ENCODE assay signal across 9 cellular contexts in genomic region chr10:90858489-90858968, GRCh38. TPM values are rescaled to one million over a fixed set of nuclear protein-coding genes. Genes with fewer than 3 reads are reported as not detected.
DNase-seq lines count a peak whose midpoint lies in the region; ATAC-seq, FAIRE-seq and TF ChIP-seq lines count a peak whose summit lies in the region.
"Had no signal": no experiment of that assay in that cellular context is flagged by ENCODE, and none has a peak within 500 bp of the region (broad histone marks: within the 10 kb centered on the region; RNA-seq: fewer than 3 reads in every experiment).

No MANE protein-coding gene starts in this region.

- peaks cover 8% of the 10 kb centered on the region for H3F3A ChIP-seq in smooth muscle cell (ENCODE audit: low read depth)

- CTCF ChIA-PET in activated CD8-positive, alpha-beta T cell treated with anti-CD3 and anti-CD28 coated beads for 36 hours (lab: Charles Lee) = interaction anchor here (0.9 to 1.4 kb wide), 2 partner anchors 12 to 13 kb away, joined by 4 to 6 read pairs; partner anchors contain the start of gene RPP30

- intact Hi-C loops in activated CD8-positive, alpha-beta T cell treated with anti-CD3 and anti-CD28 coated beads for 36 hours (cut with micrococcal nuclease) = loop anchor here (5.0 kb wide), 1 partner anchor 106 kb away; no protein-coding TSS in a partner anchor

- no peaks in the 10 kb centered on the region for H4K20me1 ChIP-seq in smooth muscle cell (ENCODE audit: low read depth)

- H3K79me2 ChIP-seq in smooth muscle cell (ENCODE audit: low read depth) = peaks cover 9% of the 10 kb centered on the region

- peak overlapping the region; percentile 60 for H3K9ac ChIP-seq in smooth muscle cell (ENCODE audit: low read depth)

- no peak for ATAC-seq in activated CD8-positive, alpha-beta T cell treated with anti-CD3 and anti-CD28 coated beads for 36 hours
- no peak for ATAC-seq in GM18517 (IDR thresholded peaks at IDR 0.05; ENCODE audit: unreplicated experiment)

- peak overlapping the region; percentile 87 for H3K4me3 Mint-ChIP-seq in HFFc6
- H3K4me3 Mint-ChIP-seq in activated CD8-positive, alpha-beta T cell treated with anti-CD3 and anti-CD28 coated beads for 36 hours = peak overlapping the region; percentile 74

- no peaks in the 10 kb centered on the region for H3K36me3 Mint-ChIP-seq in HFFc6 (ENCODE audit: low read depth)
- H3K36me3 Mint-ChIP-seq in activated CD8-positive, alpha-beta T cell treated with anti-CD3 and anti-CD28 coated beads for 36 hours (ENCODE audit: low read depth) = no peaks in the 10 kb centered on the region

- H3K4me3 ChIP-seq in iPS DF 6.9 (ENCODE audit: low read length) (peak overlapping the region; percentile 67; the same call in 1 of the 2 replicates), smooth muscle cell (peak overlapping the region; percentile 75)

- WGBS in iPS DF 6.9 (ENCODE audit: insufficient coverage, insufficient read length) = no CpG with 5 or more reads among the region's 9 CpGs
- WGBS in smooth muscle cell (ENCODE audit: low lambda C conversion rate) = 37% methylated on average over 9 of the region's 9 CpGs

- H3K36me3 ChIP-seq in iPS DF 6.9 (ENCODE audit: control insufficient read depth, insufficient read depth, low read length) = no peaks in the 10 kb centered on the region
- no peaks in the 10 kb centered on the region for H3K36me3 ChIP-seq in smooth muscle cell (ENCODE audit: low read depth)

- H2AFZ ChIP-seq in smooth muscle cell (ENCODE audit: low read depth) = peak overlapping the region; percentile 99

- no peaks in the 10 kb centered on the region for H3K9me3 ChIP-seq in iPS DF 6.9 (ENCODE audit: control insufficient read depth, insufficient read depth, low read length)
- H3K9me3 ChIP-seq in smooth muscle cell (replicated peaks; ENCODE audit: low read depth) = no peaks in the 10 kb centered on the region

- TF ChIP-seq CTCF in HFFc6 (IDR thresholded peaks at IDR 0.05) (no peak), smooth muscle cell (IDR thresholded peaks at IDR 0.05; ENCODE audit: borderline replicate concordance, insufficient read depth, poor library complexity, severe bottlenecking) (no peak)
- TF ChIP-seq CTCF in activated CD8-positive, alpha-beta T cell treated with anti-CD3 and anti-CD28 coated beads for 36 hours (IDR thresholded peaks at IDR 0.05) = no peak

- POLR2A ChIA-PET in activated CD8-positive, alpha-beta T cell treated with anti-CD3 and anti-CD28 coated beads for 36 hours (lab: Charles Lee) = no interaction called here

- H3K4me1 ChIP-seq in iPS DF 6.9 (ENCODE audit: control insufficient read depth, insufficient read depth, low read length) = no peaks in the 10 kb centered on the region
- peaks cover 4% of the 10 kb centered on the region for H3K4me1 ChIP-seq in smooth muscle cell (ENCODE audit: low read depth)

- H3K27me3 Mint-ChIP-seq in HFFc6 (ENCODE audit: insufficient read depth) = peaks cover 14% of the 10 kb centered on the region; the same call in 1 of the 2 replicates
- H3K27me3 Mint-ChIP-seq in activated CD8-positive, alpha-beta T cell treated with anti-CD3 and anti-CD28 coated beads for 36 hours = peaks cover 60% of the 10 kb centered on the region

- no peak for FAIRE-seq in frontal cortex (lab: Jason Lieb, UNC)

- H3K27ac ChIP-seq in iPS DF 6.9 (ENCODE audit: low read length) (no peak overlapping the region), smooth muscle cell (ENCODE audit: low read depth) (peak overlapping the region; percentile 70)

- H3K27me3 ChIP-seq in iPS DF 6.9 (ENCODE audit: control insufficient read depth, insufficient read depth, low read length) (peaks cover 10% of the 10 kb centered on the region), smooth muscle cell (ENCODE audit: low read depth) (peaks cover 6% of the 10 kb centered on the region)

- H3K4me1 Mint-ChIP-seq in HFFc6 (ENCODE audit: low read depth) = peaks cover 22% of the 10 kb centered on the region
- H3K4me1 Mint-ChIP-seq in activated CD8-positive, alpha-beta T cell treated with anti-CD3 and anti-CD28 coated beads for 36 hours (ENCODE audit: low read depth) = peaks cover 13% of the 10 kb centered on the region

- H3K4me2 ChIP-seq in smooth muscle cell = peak overlapping the region; percentile 95

- H3K27ac Mint-ChIP-seq in HFFc6 = peak overlapping the region; percentile 70
- no peak overlapping the region for H3K27ac Mint-ChIP-seq in activated CD8-positive, alpha-beta T cell treated with anti-CD3 and anti-CD28 coated beads for 36 hours

- no peak for DNase-seq in HFFc6
- DNase-seq in activated CD8-positive, alpha-beta T cell treated with anti-CD3 and anti-CD28 coated beads for 36 hours = no peak
- no peak for DNase-seq in iPS DF 6.9 (ENCODE audit: low read depth, low spot score)
- DNase-seq in smooth muscle cell (lab: John Stamatoyannopoulos, UW; ENCODE audit: unreplicated experiment) = no peak
- DNase-seq in hippocampal formation (lab: John Stamatoyannopoulos, UW) = no peak
- no peak for DNase-seq in NCI-H146 treated with DMSO at 0.1 percent for 48 hours (lab: John Stamatoyannopoulos, UW; ENCODE audit: unreplicated experiment)
- no peak for DNase-seq in frontal cortex (ENCODE audit: low spot score in 2 of 2)

- no peaks in the 10 kb centered on the region for H3K9me3 Mint-ChIP-seq in HFFc6
- no peaks in the 10 kb centered on the region for H3K9me3 Mint-ChIP-seq in activated CD8-positive, alpha-beta T cell treated with anti-CD3 and anti-CD28 coated beads for 36 hours

RNA-seq across cellular contexts. Expression of gene HTR7, which starts 0.7 kb away (rescaled TPM):
- under 1 TPM; 0.23 to 0.50 (median 0.30) TPM for total RNA-seq in HFFc6 (2021; fragmentation: NEBNext Ultra II Directional; extraction: Animal tissue kit (Norgen Biotek cat#: 25700))
- total RNA-seq in activated CD8-positive, alpha-beta T cell treated with anti-CD3 and anti-CD28 coated beads for 36 hours = not detected
- total RNA-seq in smooth muscle cell (10.7 and 12.5 TPM in 2 replicates), frontal cortex (14.3 TPM)
- polyA plus RNA-seq in smooth muscle cell = 3.7 and 9.6 TPM in 2 replicates
- total RNA-seq: T-helper 1 cell treated with Interleukin-12 subunit alpha and Interleukin-12 subunit beta and Interleukin-4 antibody, amounts not matched to agents 30 ng/mL and 1 ng/mL, for 36 hours had no signal

RNA-seq across cellular contexts. Expression of gene RPP30, which starts 13.2 kb away (rescaled TPM):
- 10 to 100 TPM; 31.2 to 48.3 (median 42.4) TPM for total RNA-seq in HFFc6 (2021; fragmentation: NEBNext Ultra II Directional; extraction: Animal tissue kit (Norgen Biotek cat#: 25700))
- 10 to 100 TPM; 55.8 to 56.8 TPM for total RNA-seq in activated CD8-positive, alpha-beta T cell treated with anti-CD3 and anti-CD28 coated beads for 36 hours
- total RNA-seq in smooth muscle cell (46.0 and 73.0 TPM in 2 replicates), frontal cortex (94.6 TPM)
- 48.2 and 56.9 TPM in 2 replicates for polyA plus RNA-seq in smooth muscle cell
